ENCODE assay signal across 8 cellular contexts in genomic region chr11:117144477-117145392, GRCh38. TPM values are rescaled to one million over a fixed set of nuclear protein-coding genes. Genes with fewer than 3 reads are reported as not detected.
DNase-seq lines count a peak whose midpoint lies in the region; ATAC-seq and FAIRE-seq lines count a peak whose summit lies in the region.

No MANE protein-coding gene starts in this region.

- H3K4me3 ChIP-seq in iPS-15b (ENCODE audit: low read depth, low read length), result peak overlapping the region; percentile 90

- no peaks in the 10 kb centered on the region for H3K27me3 ChIP-seq in iPS-15b (ENCODE audit: control insufficient read depth, insufficient read depth, low read length)

- no peaks in the 10 kb centered on the region for H3K9me3 ChIP-seq in iPS-15b (ENCODE audit: control insufficient read depth, insufficient read depth, low read length)

- ATAC-seq in GM21528 (IDR thresholded peaks at IDR 0.05; ENCODE audit: low FRiP score, unreplicated experiment) (peak; percentile 64), sciatic nerve (peak; percentile 75)

- in situ Hi-C loops in T47D (cut with HindIII; ENCODE audit: low pct_unique_long_range_greater_than_20kb, low sequenced_read_pairs), result no loop called here

- intact Hi-C loops in sciatic nerve (cut with DNase I), result no loop called here

- FAIRE-seq in HTR-8/SVneo (lab: Jason Lieb, UNC), result no peak

- H3K36me3 ChIP-seq in iPS-15b (ENCODE audit: control insufficient read depth, insufficient read depth, low read length), result peaks cover 12% of the 10 kb centered on the region

- DNase-seq in GF-D8 (lab: John Stamatoyannopoulos, UW) (peak; percentile 84), HTR-8/SVneo (ENCODE audit: insufficient read length, low spot score) (peak; percentile 56), SW480 (ENCODE audit: low spot score) (peak; percentile 72), T47D (ENCODE audit: low read depth in 1 of 2, low spot score in 1 of 2) (peak; percentile 54 to 66), sciatic nerve (ENCODE audit: low spot score) (peak; percentile 65), NCI-H2107 treated with DMSO at 0.1 percent for 48 hours (lab: John Stamatoyannopoulos, UW; ENCODE audit: unreplicated experiment) (no peak)

- H3K9ac ChIP-seq in iPS-15b (ENCODE audit: low read depth, low read length), result peak overlapping the region; percentile 94

- H3K4me1 ChIP-seq in iPS-15b (ENCODE audit: control insufficient read depth, insufficient read depth, low read length), result peaks cover 8% of the 10 kb centered on the region

RNA-seq across cellular contexts. Expression of gene PAFAH1B2, which starts 0.6 kb away (rescaled TPM):
- 104 TPM for total RNA-seq in sciatic nerve

RNA-seq across cellular contexts. Expression of gene SIDT2, which starts 33.8 kb away (rescaled TPM):
- total RNA-seq in sciatic nerve, result 94.4 TPM

RNA-seq across cellular contexts. Expression of gene SIK3, which starts 46.5 kb away (rescaled TPM):
- 68.9 TPM for total RNA-seq in sciatic nerve

RNA-seq across cellular contexts. Expression of gene TAGLN, which starts 54.4 kb away (rescaled TPM):
- total RNA-seq in sciatic nerve, result 1,988 TPM
